In the genomic region with DNA sequence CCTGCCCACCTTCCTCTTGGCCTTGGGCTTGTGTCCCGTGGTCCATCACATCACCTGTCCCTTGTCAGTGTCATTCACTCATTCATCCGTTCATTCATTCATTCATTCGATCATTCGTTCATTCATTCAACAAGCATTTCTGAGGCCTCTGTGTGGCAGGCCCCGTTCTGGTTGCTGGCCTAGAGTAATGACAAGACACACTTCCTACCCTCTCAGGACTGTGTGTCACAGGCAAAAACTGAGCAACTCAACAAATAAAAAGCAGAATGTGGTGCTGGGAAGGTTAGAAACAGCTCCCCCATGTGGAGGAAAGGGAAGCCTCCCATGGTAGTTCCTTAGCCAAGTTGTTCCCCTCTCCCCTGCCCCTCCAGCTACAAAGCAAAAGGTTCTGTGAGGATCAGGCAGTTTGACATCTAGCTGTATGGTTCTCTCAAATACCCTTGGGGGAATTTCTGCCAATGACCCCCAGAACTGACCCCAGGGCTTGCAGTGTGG, we compare ENCODE assay signal across 9 cellular contexts. TPM values are rescaled to one million over a fixed set of nuclear protein-coding genes. Genes with fewer than 3 reads are reported as not detected.
DNase-seq lines count a peak whose midpoint lies in the region; ATAC-seq and TF ChIP-seq lines count a peak whose summit lies in the region.
"Had no signal": no experiment of that assay in that cellular context is flagged by ENCODE, and none has a peak within 500 bp of the region (broad histone marks: within the 10 kb centered on the region; RNA-seq: fewer than 3 reads in every experiment).

No MANE protein-coding gene starts in this region.

- no peak overlapping the region for H3K4me3 ChIP-seq in fibroblast of the aortic adventitia (ENCODE audit: low read depth, low read length)

- H3K27ac ChIP-seq in caudate nucleus (ENCODE audit: low read depth, low read length) = no peak overlapping the region

- TF ChIP-seq CTCF in GM13977 (IDR thresholded peaks at IDR 0.05; ENCODE audit: extremely low read depth, insufficient read depth, missing control alignments) (peak; percentile 43), fibroblast of the aortic adventitia (IDR thresholded peaks at IDR 0.05; ENCODE audit: insufficient read depth, low read length) (peak; percentile 61)

- in situ Hi-C loops in ACHN (cut with HindIII; ENCODE audit: low pct_ligation_motif_present, low pct_unique_long_range_greater_than_20kb, low sequenced_read_pairs) (no loop called here), GM13977 (cut with MboI; ENCODE audit: low pct_unique_long_range_greater_than_20kb, low sequenced_read_pairs, unreplicated experiment) (no loop called here)

- ATAC-seq in HG02642 (IDR thresholded peaks at IDR 0.05; ENCODE audit: poor library complexity, unreplicated experiment) = no peak

- peak; percentile 34 for DNase-seq in ACHN
- DNase-seq in GM13977 (ENCODE audit: low spot score) = peak; percentile 72
- DNase-seq in RPMI8226 = peak; percentile 61
- DNase-seq in fibroblast of the aortic adventitia (ENCODE audit: low read depth) = no peak
- DNase-seq in caudate nucleus (lab: John Stamatoyannopoulos, UW) = no peak
- DNase-seq in NCI-H2029 (lab: John Stamatoyannopoulos, UW) = no peak
- DNase-seq in kidney glomerular epithelial cell (lab: John Stamatoyannopoulos, UW) = no peak

RNA-seq across cellular contexts. Expression of gene OMP, which starts 1.6 kb away (rescaled TPM):
- total RNA-seq in fibroblast of the aortic adventitia (ENCODE audit: low replicate concordance) = 1.1 TPM in 1 of 2 replicates, not detected in the other
- total RNA-seq: M059J had no signal

RNA-seq across cellular contexts. Expression of gene MYO7A, which starts 27.0 kb away (rescaled TPM):
- total RNA-seq in fibroblast of the aortic adventitia (ENCODE audit: low replicate concordance) = 0.33 and 0.45 TPM in 2 replicates
- total RNA-seq: M059J had no signal

RNA-seq across cellular contexts. Expression of gene CAPN5, which starts 34.3 kb away (rescaled TPM):
- total RNA-seq in fibroblast of the aortic adventitia (ENCODE audit: low replicate concordance) = 9.6 and 31.0 TPM in 2 replicates

Comparison
In these comparisons a context has a peak if more than half of its experiments do, and no peak if none do; other contexts are left out.
1. DNase-seq: peak in ACHN (single experiment), GM13977 (single experiment) and RPMI8226 (single experiment); none in fibroblast of the aortic adventitia (single experiment), caudate nucleus (0 of 61), NCI-H2029 (single experiment) and kidney glomerular epithelial cell (single experiment).